In the genomic region with DNA sequence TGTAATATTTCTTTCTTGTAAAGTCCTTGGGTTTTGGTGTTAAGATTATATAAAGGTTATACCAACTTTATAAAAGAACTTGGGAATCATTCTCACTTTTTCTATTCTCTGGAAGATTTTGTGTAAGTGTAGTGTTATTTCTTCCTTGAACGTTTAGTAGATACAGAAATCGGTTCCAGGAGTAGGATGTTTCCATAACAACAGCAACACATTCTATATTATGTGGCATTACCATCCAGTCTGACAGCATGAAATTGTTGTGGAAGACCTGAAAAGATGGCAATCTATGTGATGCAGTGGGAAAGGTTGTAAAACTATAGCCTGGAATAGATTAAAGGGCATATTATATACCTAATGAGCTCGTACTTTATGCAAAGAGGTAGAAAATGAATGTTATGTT, we compare ENCODE assay signal across 2 cellular contexts.
TF ChIP-seq lines count a peak whose summit lies in the region.

No MANE protein-coding gene starts in this region.

TF ChIP-seq in HEK293, 187 proteins besides CTCF, POLR2A, EP300 and RAD21 (continued from another document):
- TF ChIP-seq, protein P1, sequence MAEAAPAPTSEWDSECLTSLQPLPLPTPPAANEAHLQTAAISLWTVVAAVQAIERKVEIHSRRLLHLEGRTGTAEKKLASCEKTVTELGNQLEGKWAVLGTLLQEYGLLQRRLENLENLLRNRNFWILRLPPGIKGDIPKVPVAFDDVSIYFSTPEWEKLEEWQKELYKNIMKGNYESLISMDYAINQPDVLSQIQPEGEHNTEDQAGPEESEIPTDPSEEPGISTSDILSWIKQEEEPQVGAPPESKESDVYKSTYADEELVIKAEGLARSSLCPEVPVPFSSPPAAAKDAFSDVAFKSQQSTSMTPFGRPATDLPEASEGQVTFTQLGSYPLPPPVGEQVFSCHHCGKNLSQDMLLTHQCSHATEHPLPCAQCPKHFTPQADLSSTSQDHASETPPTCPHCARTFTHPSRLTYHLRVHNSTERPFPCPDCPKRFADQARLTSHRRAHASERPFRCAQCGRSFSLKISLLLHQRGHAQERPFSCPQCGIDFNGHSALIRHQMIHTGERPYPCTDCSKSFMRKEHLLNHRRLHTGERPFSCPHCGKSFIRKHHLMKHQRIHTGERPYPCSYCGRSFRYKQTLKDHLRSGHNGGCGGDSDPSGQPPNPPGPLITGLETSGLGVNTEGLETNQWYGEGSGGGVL (tag by site-specific recombination; IDR thresholded peaks at IDR 0.05): no peak
- no peak for TF ChIP-seq ZNF37A (tag by site-specific recombination; IDR thresholded peaks at IDR 0.05)
- TF ChIP-seq ZNF211 (tag by site-specific recombination; IDR thresholded peaks at IDR 0.05; ENCODE audit: low read depth): no peak
- no peak for TF ChIP-seq ZNF621 (tag by site-specific recombination; IDR thresholded peaks at IDR 0.05)
- TF ChIP-seq GLI4 (tag by site-specific recombination; IDR thresholded peaks at IDR 0.05): no peak
- TF ChIP-seq SALL2 (tag by site-specific recombination; IDR thresholded peaks at IDR 0.05; ENCODE audit: borderline replicate concordance): no peak
- TF ChIP-seq ZNF610 (tag by site-specific recombination; IDR thresholded peaks at IDR 0.05; ENCODE audit: borderline replicate concordance): no peak

TF ChIP-seq in K562, 482 proteins besides CTCF, POLR2A, EP300 and RAD21:
- TF ChIP-seq, protein P2, sequence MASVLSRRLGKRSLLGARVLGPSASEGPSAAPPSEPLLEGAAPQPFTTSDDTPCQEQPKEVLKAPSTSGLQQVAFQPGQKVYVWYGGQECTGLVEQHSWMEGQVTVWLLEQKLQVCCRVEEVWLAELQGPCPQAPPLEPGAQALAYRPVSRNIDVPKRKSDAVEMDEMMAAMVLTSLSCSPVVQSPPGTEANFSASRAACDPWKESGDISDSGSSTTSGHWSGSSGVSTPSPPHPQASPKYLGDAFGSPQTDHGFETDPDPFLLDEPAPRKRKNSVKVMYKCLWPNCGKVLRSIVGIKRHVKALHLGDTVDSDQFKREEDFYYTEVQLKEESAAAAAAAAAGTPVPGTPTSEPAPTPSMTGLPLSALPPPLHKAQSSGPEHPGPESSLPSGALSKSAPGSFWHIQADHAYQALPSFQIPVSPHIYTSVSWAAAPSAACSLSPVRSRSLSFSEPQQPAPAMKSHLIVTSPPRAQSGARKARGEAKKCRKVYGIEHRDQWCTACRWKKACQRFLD (CRISPR knock-in tag; IDR thresholded peaks at IDR 0.05): no peak
- TF ChIP-seq ZNF707 (CRISPR knock-in tag; conservative IDR thresholded peaks at IDR 0.05) (peak; percentile 58; the same call in 1 of the 2 replicates), RFX1 (IDR thresholded peaks at IDR 0.05) (0 out of 2 replicates have a peak, but pooled peaks have one; percentile 9)
- TF ChIP-seq, protein P3, sequence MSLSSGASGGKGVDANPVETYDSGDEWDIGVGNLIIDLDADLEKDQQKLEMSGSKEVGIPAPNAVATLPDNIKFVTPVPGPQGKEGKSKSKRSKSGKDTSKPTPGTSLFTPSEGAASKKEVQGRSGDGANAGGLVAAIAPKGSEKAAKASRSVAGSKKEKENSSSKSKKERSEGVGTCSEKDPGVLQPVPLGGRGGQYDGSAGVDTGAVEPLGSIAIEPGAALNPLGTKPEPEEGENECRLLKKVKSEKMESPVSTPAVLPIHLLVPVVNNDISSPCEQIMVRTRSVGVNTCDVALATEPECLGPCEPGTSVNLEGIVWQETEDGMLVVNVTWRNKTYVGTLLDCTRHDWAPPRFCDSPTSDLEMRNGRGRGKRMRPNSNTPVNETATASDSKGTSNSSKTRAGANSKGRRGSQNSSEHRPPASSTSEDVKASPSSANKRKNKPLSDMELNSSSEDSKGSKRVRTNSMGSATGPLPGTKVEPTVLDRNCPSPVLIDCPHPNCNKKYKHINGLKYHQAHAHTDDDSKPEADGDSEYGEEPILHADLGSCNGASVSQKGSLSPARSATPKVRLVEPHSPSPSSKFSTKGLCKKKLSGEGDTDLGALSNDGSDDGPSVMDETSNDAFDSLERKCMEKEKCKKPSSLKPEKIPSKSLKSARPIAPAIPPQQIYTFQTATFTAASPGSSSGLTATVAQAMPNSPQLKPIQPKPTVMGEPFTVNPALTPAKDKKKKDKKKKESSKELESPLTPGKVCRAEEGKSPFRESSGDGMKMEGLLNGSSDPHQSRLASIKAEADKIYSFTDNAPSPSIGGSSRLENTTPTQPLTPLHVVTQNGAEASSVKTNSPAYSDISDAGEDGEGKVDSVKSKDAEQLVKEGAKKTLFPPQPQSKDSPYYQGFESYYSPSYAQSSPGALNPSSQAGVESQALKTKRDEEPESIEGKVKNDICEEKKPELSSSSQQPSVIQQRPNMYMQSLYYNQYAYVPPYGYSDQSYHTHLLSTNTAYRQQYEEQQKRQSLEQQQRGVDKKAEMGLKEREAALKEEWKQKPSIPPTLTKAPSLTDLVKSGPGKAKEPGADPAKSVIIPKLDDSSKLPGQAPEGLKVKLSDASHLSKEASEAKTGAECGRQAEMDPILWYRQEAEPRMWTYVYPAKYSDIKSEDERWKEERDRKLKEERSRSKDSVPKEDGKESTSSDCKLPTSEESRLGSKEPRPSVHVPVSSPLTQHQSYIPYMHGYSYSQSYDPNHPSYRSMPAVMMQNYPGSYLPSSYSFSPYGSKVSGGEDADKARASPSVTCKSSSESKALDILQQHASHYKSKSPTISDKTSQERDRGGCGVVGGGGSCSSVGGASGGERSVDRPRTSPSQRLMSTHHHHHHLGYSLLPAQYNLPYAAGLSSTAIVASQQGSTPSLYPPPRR (CRISPR knock-in tag; IDR thresholded peaks at IDR 0.05; ENCODE audit: borderline replicate concordance): no peak
